In genomic region chr14:99057684-99058083, GRCh38 we compare ENCODE assay signal across 20 cellular contexts.
A peak's percentile ranks its signal among the peaks of the same experiment; 100 is the strongest.
DNase-seq lines count a peak whose midpoint lies in the region; TF ChIP-seq lines count a peak whose summit lies in the region.
"Had no signal": no experiment of that assay in that cellular context is flagged by ENCODE, and none has a peak within 500 bp of the region (broad histone marks: within the 10 kb centered on the region; RNA-seq: fewer than 3 reads in every experiment).

No MANE protein-coding gene starts in this region.

- no peak for TF ChIP-seq CTCF in coronary artery (IDR thresholded peaks at IDR 0.05)

- peaks cover 15% of the 10 kb centered on the region for H3K4me1 Mint-ChIP-seq in activated T-cell treated with anti-CD3 and anti-CD28 coated beads, Interleukin-2, amount 50 U/mL, for 24 hours (ENCODE audit: low read depth)
- H3K4me1 Mint-ChIP-seq: B cell had no signal

- intact Hi-C loops in posterior vena cava (cut with DNase I) = no loop called here

- no peaks in the 10 kb centered on the region for H3K27me3 Mint-ChIP-seq in activated T-cell treated with anti-CD3 and anti-CD28 coated beads, Interleukin-2, amount 50 U/mL, for 24 hours
- H3K27me3 Mint-ChIP-seq: B cell; CD4-positive, alpha-beta T cell had no signal

- H3K36me3 Mint-ChIP-seq in activated T-cell treated with anti-CD3 and anti-CD28 coated beads, Interleukin-2, amount 50 U/mL, for 24 hours (ENCODE audit: low read depth) = no peaks in the 10 kb centered on the region
- H3K36me3 Mint-ChIP-seq: CD8-positive, alpha-beta T cell had no signal

- no peak overlapping the region for H3K4me3 Mint-ChIP-seq in activated T-cell treated with anti-CD3 and anti-CD28 coated beads, Interleukin-2, amount 50 U/mL, for 24 hours
- H3K4me3 Mint-ChIP-seq: B cell; CD4-positive, alpha-beta T cell; CD8-positive, alpha-beta T cell had no signal

- DNase-seq in activated T-cell treated with anti-CD3 and anti-CD28 coated beads, Interleukin-2, amount 50 U/mL, for 24 hours = peak; percentile 20
- DNase-seq in activated T-cell treated with anti-CD3 and anti-CD28 coated beads for 4 hours (no peak), coronary artery (ENCODE audit: low spot score) (peak; percentile 9), mesenteric fat pad (ENCODE audit: low spot score) (peak; percentile 28), posterior vena cava (ENCODE audit: low spot score) (peak; percentile 64), NCI-H2107 (lab: John Stamatoyannopoulos, UW) (no peak), NCI-H2081 (lab: John Stamatoyannopoulos, UW) (no peak)
- no peak for DNase-seq in effector CD4-positive, alpha-beta T cell
- DNase-seq: AML-193; Caco-2; Calu3; CD4-positive, alpha-beta T cell; CD8-positive, alpha-beta T cell; DMS79 treated with DMSO at 0.1 percent for 48 hours; GF-D8 had no signal

- no peak overlapping the region for H3K4me3 ChIP-seq in coronary artery
- H3K4me3 ChIP-seq: A549; BLaER1 treated with 17β-estradiol and CSF1 and Interleukin-3, amounts not matched to agents 10 nM and 100 nM had no signal

- peaks cover 11% of the 10 kb centered on the region for H3K9me3 Mint-ChIP-seq in activated T-cell treated with anti-CD3 and anti-CD28 coated beads, Interleukin-2, amount 50 U/mL, for 24 hours
- H3K9me3 Mint-ChIP-seq: CD4-positive, alpha-beta T cell had no signal

- H3K27ac Mint-ChIP-seq in activated T-cell treated with anti-CD3 and anti-CD28 coated beads, Interleukin-2, amount 50 U/mL, for 24 hours = no peak overlapping the region
- H3K27ac Mint-ChIP-seq: B cell; CD4-positive, alpha-beta T cell; CD8-positive, alpha-beta T cell had no signal

- no peak overlapping the region for H3K27ac ChIP-seq in coronary artery
- H3K27ac ChIP-seq: 22Rv1; A549; BLaER1 treated with 17β-estradiol and CSF1 and Interleukin-3, amounts not matched to agents 10 nM and 100 nM; C4-2B had no signal

Comparison
In these comparisons a context has a peak if more than half of its experiments do, and no peak if none do; other contexts are left out.
1. DNase-seq: peak in activated T-cell treated with anti-CD3 and anti-CD28 coated beads, Interleukin-2, amount 50 U/mL, for 24 hours (single experiment), coronary artery (single experiment), mesenteric fat pad (single experiment) and posterior vena cava (single experiment); none in activated T-cell treated with anti-CD3 and anti-CD28 coated beads for 4 hours (single experiment), NCI-H2107 (single experiment), NCI-H2081 (0 of 2) and effector CD4-positive, alpha-beta T cell (single experiment).